Comparison of ENCODE assay signal across 8 cellular contexts in genomic region chr5:159050408-159051091, GRCh38. TPM values are rescaled to one million over a fixed set of nuclear protein-coding genes. Genes with fewer than 3 reads are reported as not detected.
A peak's percentile ranks its signal among the peaks of the same experiment; 100 is the strongest.
DNase-seq lines count a peak whose midpoint lies in the region; ATAC-seq and TF ChIP-seq lines count a peak whose summit lies in the region.

No MANE protein-coding gene starts in this region.

- CTCF ChIA-PET in OCI-LY7 (lab: Charles Lee; ENCODE audit: unreplicated experiment), result interaction anchor here (1.3 kb wide), 1 partner anchor 36 kb away, joined by 3 read pairs; no protein-coding TSS in a partner anchor

- peaks cover 25% of the 10 kb centered on the region; the same call in 1 of the 2 replicates for H3K79me2 ChIP-seq in OCI-LY7 (ENCODE audit: insufficient read depth, low read depth, low read length)

- H3K4me3 ChIP-seq in OCI-LY7 (ENCODE audit: low read depth, low read length, poor library complexity, severe bottlenecking), result peak overlapping the region; percentile 50
- no peak overlapping the region for H3K4me3 ChIP-seq in right cardiac atrium (ENCODE audit: low read length)
- H3K4me3 ChIP-seq in tibial artery, result peak overlapping the region; percentile 45 to 52

- peak overlapping the region; percentile 76 for H3K4me2 ChIP-seq in OCI-LY7 (ENCODE audit: low read length)

- peaks cover 4% of the 10 kb centered on the region; the same call in 1 of the 2 replicates for H3K36me3 ChIP-seq in OCI-LY7 (ENCODE audit: insufficient read depth, low read length)
- H3K36me3 ChIP-seq in tibial artery, result no peaks in the 10 kb centered on the region

- H3K4me1 ChIP-seq in OCI-LY7 (ENCODE audit: insufficient read depth, low read length, poor library complexity, severe bottlenecking) (peaks cover 86% of the 10 kb centered on the region), right cardiac atrium (ENCODE audit: control insufficient read depth, insufficient read depth, low read length) (peaks cover 10% of the 10 kb centered on the region), tibial artery (peaks cover 0 to 90% (median 34%) of the 10 kb centered on the region in 4 donors)

- WGBS in right cardiac atrium, result 48% methylated on average over 6 of the region's 6 CpGs

- peak overlapping the region; percentile 24; the same call in 1 of the 2 replicates for H2AFZ ChIP-seq in OCI-LY7 (ENCODE audit: low read length)

- TF ChIP-seq CTCF in OCI-LY7 (conservative IDR thresholded peaks at IDR 0.05; ENCODE audit: low read length) (no peak), tibial artery (IDR thresholded peaks at IDR 0.05) (no peak)

- peak overlapping the region; percentile 86 for H3K27ac ChIP-seq in OCI-LY7 (ENCODE audit: low read depth, low read length, poor library complexity, severe bottlenecking)
- H3K27ac ChIP-seq in right cardiac atrium (ENCODE audit: low read length), result peak overlapping the region; percentile 91
- H3K27ac ChIP-seq in tibial artery, result peak overlapping the region; percentile 87 to 89

- DNase-seq in OCI-LY7 (ENCODE audit: low spot score) (peak; percentile 51), right cardiac atrium (peak; percentile 35 to 60 (median 39)), tibial artery (no peak), amygdala (lab: John Stamatoyannopoulos, UW) (no peak), activated gamma-delta T cell treated with Interleukin-2 at 50 U/mL for 16 hours (no peak), hepatic stellate cell (ENCODE audit: low spot score) (no peak)

- no peaks in the 10 kb centered on the region for H4K20me1 ChIP-seq in OCI-LY7 (ENCODE audit: insufficient read depth, low read length)

- H3K27me3 ChIP-seq in right cardiac atrium (ENCODE audit: control insufficient read depth, insufficient read depth) (no peaks in the 10 kb centered on the region), tibial artery (no peaks in the 10 kb centered on the region)

- H3K9me2 ChIP-seq in OCI-LY7 (ENCODE audit: insufficient read depth, low read length), result no peaks in the 10 kb centered on the region

- POLR2A ChIA-PET in OCI-LY7 (lab: Charles Lee), result interaction anchor here (0.8 to 1.3 kb wide), 2 partner anchors 40 to 51 kb away, joined by 3 to 4 read pairs; no protein-coding TSS in a partner anchor

- H3K9me3 ChIP-seq in OCI-LY7 (ENCODE audit: low read length), result no peaks in the 10 kb centered on the region
- H3K9me3 ChIP-seq in right cardiac atrium (ENCODE audit: control insufficient read depth, low read length), result no peaks in the 10 kb centered on the region
- no peaks in the 10 kb centered on the region for H3K9me3 ChIP-seq in tibial artery

- intact Hi-C loops in OCI-LY7 (cut with micrococcal nuclease; ENCODE audit: unreplicated experiment), result loop anchor here (2.0 to 5.0 kb wide), 3 partner anchors 40 to 273 kb away; no protein-coding TSS in a partner anchor
- intact Hi-C loops in right cardiac atrium (cut with DNase I), result loop anchor here in 1 of 4 donors (5.0 kb wide), 1 partner anchor 47 kb away; the partner anchor contains the start of gene EBF1
- intact Hi-C loops in tibial artery (cut with DNase I; ENCODE audit: low total_unique reads), result loop anchor here (5.0 kb wide), 1 partner anchor 47 kb away; the partner anchor contains the start of gene EBF1

- no TSS peak for BruUV-seq in OCI-LY7 (replicated peaks; lab: Mats Ljungman, UMichigan)

- peak; percentile 67 for ATAC-seq in GM18909 (IDR thresholded peaks at IDR 0.05; ENCODE audit: poor library complexity, unreplicated experiment)
- ATAC-seq in HG02938 (IDR thresholded peaks at IDR 0.05; ENCODE audit: unreplicated experiment), result peak; percentile 78
- peak; percentile 31 to 34 for ATAC-seq in right cardiac atrium

RNA-seq across cellular contexts. Expression of gene EBF1, which starts 49.2 kb away (rescaled TPM):
- total RNA-seq in OCI-LY7 (2014; rRNA removed; shearing (Covaris generic)), result 20.3 and 26.3 TPM in 2 replicates
- total RNA-seq in OCI-LY7 (2022), result 43.1 and 47.1 TPM in 2 replicates
- 10 to 100 TPM; 15.5 to 20.0 (median 17.5) TPM for total RNA-seq in right cardiac atrium
- 7.6 TPM for polyA plus RNA-seq in right cardiac atrium

Comparison
In these comparisons a context has a peak if more than half of its experiments do, and no peak if none do; other contexts are left out.
1. DNase-seq: peak in OCI-LY7 (single experiment) and right cardiac atrium (3 of 3); none in tibial artery (0 of 2), amygdala (0 of 56), activated gamma-delta T cell treated with Interleukin-2 at 50 U/mL for 16 hours (single experiment) and hepatic stellate cell (single experiment).
2. Peak in every context shown above with its lines, with median percentiles within 50 percentile points of each other: ATAC-seq and H3K27ac ChIP-seq.